Comparison of ENCODE assay signal across 8 cellular contexts in genomic region chr3:4491873-4492239, GRCh38. TPM values are rescaled to one million over a fixed set of nuclear protein-coding genes. Genes with fewer than 3 reads are reported as not detected.
DNase-seq lines count a peak whose midpoint lies in the region; ATAC-seq and TF ChIP-seq lines count a peak whose summit lies in the region.

No MANE protein-coding gene starts in this region.

- no peak for ATAC-seq in IMR-90 (ENCODE audit: low read depth)

- POLR2A ChIA-PET in IMR-90 (lab: Charles Lee; ENCODE audit: unreplicated experiment), result no interaction called here

- H3K27me3 ChIP-seq in ACC112 (ENCODE audit: insufficient read depth, low read length), result no peaks in the 10 kb centered on the region
- no peaks in the 10 kb centered on the region for H3K27me3 ChIP-seq in IMR-90 (ENCODE audit: control insufficient read depth, insufficient read depth, low read length)
- no peaks in the 10 kb centered on the region for H3K27me3 ChIP-seq in muscle layer of colon (ENCODE audit: control insufficient read depth in 1 of 2, insufficient read depth in 2 of 2, low read length in 2 of 2)

- H2AFZ ChIP-seq in ACC112 (ENCODE audit: low read length, unreplicated experiment) (peak overlapping the region; percentile 92), IMR-90 (replicated peaks; ENCODE audit: low read length, poor library complexity) (peak overlapping the region; percentile 96)

- H3K9me3 ChIP-seq in IMR-90 (ENCODE audit: control insufficient read depth, insufficient read depth, low read length) (no peaks in the 10 kb centered on the region), muscle layer of colon (ENCODE audit: low read length) (no peaks in the 10 kb centered on the region)

- no peak overlapping the region for H3K18ac ChIP-seq in IMR-90 (ENCODE audit: low read depth, low read length)

- H2BK15ac ChIP-seq in IMR-90 (ENCODE audit: low read depth, low read length), result no peak overlapping the region

- no TSS peak for BruUV-seq in IMR-90 (replicated peaks; lab: Mats Ljungman, UMichigan)

- H2AK9ac ChIP-seq in IMR-90 (replicated peaks; ENCODE audit: low read depth, low read length, poor library complexity), result no peak overlapping the region

- H3K56ac ChIP-seq in IMR-90 (ENCODE audit: extremely low read depth, insufficient read depth, low read length), result no peak overlapping the region

- H2AK5ac ChIP-seq in IMR-90 (ENCODE audit: low read depth, low read length), result no peak overlapping the region

- WGBS in IMR-90 (ENCODE audit: extremely low coverage in 2 of 2, insufficient read length in 1 of 2), 2 experiments, result 50% methylated on average over 1 of the region's 7 CpGs; no CpG with 5 or more reads in 1 of the 2 experiments

- no peak overlapping the region for H3K14ac ChIP-seq in IMR-90 (replicated peaks; ENCODE audit: low read depth, low read length)

- TF ChIP-seq POLR2A in IMR-90 (IDR thresholded peaks at IDR 0.05; ENCODE audit: low read depth, low read length), result no peak

- H3K23ac ChIP-seq in IMR-90 (ENCODE audit: low read depth, low read length), result peak overlapping the region; percentile 75; the same call in 1 of the 2 replicates

- peak overlapping the region; percentile 72 for H3K4me2 ChIP-seq in IMR-90 (ENCODE audit: low read depth, low read length)

- no peak overlapping the region for H4K8ac ChIP-seq in IMR-90 (ENCODE audit: low read depth in 2 of 2, low read length in 2 of 2)

- in situ Hi-C loops in IMR-90 (cut with MboI; ENCODE audit: low sequenced_read_pairs), result no loop called here

- H3K9me1 ChIP-seq in IMR-90 (ENCODE audit: insufficient read depth, low read length), result no peaks in the 10 kb centered on the region; the same call in 1 of the 2 replicates

- TF ChIP-seq RAD21 in IMR-90 (IDR thresholded peaks at IDR 0.05; ENCODE audit: low read length), result no peak

- H2BK120ac ChIP-seq in IMR-90 (ENCODE audit: low read depth, low read length), result no peak overlapping the region

- H3K9ac ChIP-seq in IMR-90 (ENCODE audit: low read depth, low read length), result no peak overlapping the region
- H3K9ac ChIP-seq in muscle layer of colon (ENCODE audit: low read length), result no peak overlapping the region

- H4K91ac ChIP-seq in IMR-90 (ENCODE audit: insufficient read depth, low read depth, low read length), result no peak overlapping the region

- H3K4me1 ChIP-seq in ACC112 (ENCODE audit: control insufficient read depth, insufficient read depth, low read length, unreplicated experiment) (peaks cover 8% of the 10 kb centered on the region), IMR-90 (ENCODE audit: control insufficient read depth, insufficient read depth, low read length) (no peaks in the 10 kb centered on the region; the same call in 1 of the 2 replicates), muscle layer of colon (ENCODE audit: insufficient read depth, low read length) (peaks cover 25% of the 10 kb centered on the region)

- H3K4me3 ChIP-seq in ACC112 (ENCODE audit: low read depth, low read length) (peak overlapping the region; percentile 93), IMR-90 (ENCODE audit: insufficient read depth, low read depth, low read length) (peak overlapping the region; percentile 62), muscle layer of colon (ENCODE audit: low read depth in 1 of 2, low read length in 2 of 2) (peak overlapping the region; percentile 63 to 89)

- CTCF ChIA-PET in IMR-90 (lab: Yijun Ruan, JAX), result interaction anchor here (0.7 kb wide), 1 partner anchor 141 kb away, joined by 3 read pairs; no protein-coding TSS in a partner anchor

- H3K4ac ChIP-seq in IMR-90 (ENCODE audit: low read depth, low read length), result no peak overlapping the region

- H2BK5ac ChIP-seq in IMR-90 (ENCODE audit: low read depth, low read length, poor library complexity, severe bottlenecking), result no peak overlapping the region

- intact Hi-C loops in IMR-90 (cut with micrococcal nuclease), result loop anchor here (2.0 to 5.0 kb wide), 2 partner anchors 25 to 185 kb away; partner anchors contain the start of gene SUMF1

- no peak for DNase-seq in IMR-90
- DNase-seq in caudate nucleus (lab: John Stamatoyannopoulos, UW), result no peak
- DNase-seq in GF-D8 (lab: John Stamatoyannopoulos, UW), result no peak
- DNase-seq in epidermal melanocyte (ENCODE audit: insufficient read length, low spot score), result no peak
- no peak for DNase-seq in kidney tubule cell (ENCODE audit: low spot score)
- DNase-seq in medulla oblongata (ENCODE audit: extremely low spot score), result no peak

- TF ChIP-seq CTCF in IMR-90 (conservative IDR thresholded peaks at IDR 0.05; ENCODE audit: low read depth, low read length), result no peak

- no peaks in the 10 kb centered on the region for H4K20me1 ChIP-seq in IMR-90 (ENCODE audit: insufficient read depth, low read length)

- no peak overlapping the region for H2BK20ac ChIP-seq in IMR-90 (ENCODE audit: low read depth, low read length)

- H3K27ac ChIP-seq in ACC112 (ENCODE audit: low read depth, low read length) (no peak overlapping the region), IMR-90 (ENCODE audit: insufficient read depth, low read length) (no peak overlapping the region), caudate nucleus (ENCODE audit: low read depth, low read length) (peak overlapping the region; percentile 77), muscle layer of colon (ENCODE audit: low read depth, low read length) (no peak overlapping the region)

- dilution Hi-C loops in IMR-90 (cut with HindIII; ENCODE audit: low sequenced_read_pairs, unreplicated experiment), result no loop called here

- H3K36me3 ChIP-seq in ACC112 (ENCODE audit: insufficient read depth, low read length) (no peaks in the 10 kb centered on the region), IMR-90 (ENCODE audit: control insufficient read depth, insufficient read depth, low read length) (no peaks in the 10 kb centered on the region), muscle layer of colon (ENCODE audit: insufficient read depth, low read length) (no peaks in the 10 kb centered on the region)

- H4K5ac ChIP-seq in IMR-90 (ENCODE audit: low read depth, low read length), result no peak overlapping the region

- H3K79me1 ChIP-seq in IMR-90 (ENCODE audit: low read depth in 1 of 2, low read length in 2 of 2), result no peaks in the 10 kb centered on the region

- no peaks in the 10 kb centered on the region for H3K79me2 ChIP-seq in ACC112 (ENCODE audit: control insufficient read depth, insufficient read depth, low read length, unreplicated experiment)

TF ChIP-seq in IMR-90, 13 proteins besides CTCF, POLR2A, EP300 and RAD21:
- TF ChIP-seq SMC3 (IDR thresholded peaks at IDR 0.05; ENCODE audit: low read depth, low read length) (no peak), MAFK (IDR thresholded peaks at IDR 0.05; ENCODE audit: low read depth, low read length) (no peak), RFX5 (IDR thresholded peaks at IDR 0.05; ENCODE audit: low read depth, low read length) (no peak), MXI1 (IDR thresholded peaks at IDR 0.05; ENCODE audit: borderline replicate concordance, low read depth, low read length) (no peak), RCOR1 (IDR thresholded peaks at IDR 0.05; ENCODE audit: insufficient replicate concordance, low read length) (no peak), FOS (IDR thresholded peaks at IDR 0.05; ENCODE audit: low read depth, low read length) (no peak), BHLHE40 (IDR thresholded peaks at IDR 0.05; ENCODE audit: low read depth, low read length) (no peak), ELK1 (IDR thresholded peaks at IDR 0.05; ENCODE audit: borderline replicate concordance, low read depth, low read length) (no peak), USF2 (IDR thresholded peaks at IDR 0.05; ENCODE audit: low read depth, low read length) (no peak), CEBPB (IDR thresholded peaks at IDR 0.05; ENCODE audit: low read depth, low read length) (no peak), MAZ (IDR thresholded peaks at IDR 0.05; ENCODE audit: borderline replicate concordance, low read depth, low read length) (no peak), NFE2L2 (IDR thresholded peaks at IDR 0.05; ENCODE audit: low read depth, low read length) (no peak), CHD1 (IDR thresholded peaks at IDR 0.05; ENCODE audit: low read depth, low read length) (no peak)

RNA-seq across cellular contexts. Expression of gene ITPR1, which starts 1.3 kb away (rescaled TPM):
- 5.7 and 5.8 TPM in 2 replicates for total RNA-seq in IMR-90 (2012; rRNA removed)
- 1.4 and 1.8 TPM in 2 replicates for polyA plus RNA-seq in IMR-90 (2012; rRNA removed)
- 0.41 and 0.57 TPM in 2 replicates for polyA plus RNA-seq in IMR-90 (2012; cell fraction: cytosol; rRNA removed)
- 0.65 and 2.1 TPM in 2 replicates for polyA plus RNA-seq in IMR-90 (2012; cell fraction: nucleus; rRNA removed; ENCODE audit: low replicate concordance)

RNA-seq across cellular contexts. Expression of gene SUMF1, which starts 24.8 kb away (rescaled TPM):
- total RNA-seq in IMR-90 (2012; rRNA removed), result 25.0 and 26.3 TPM in 2 replicates
- polyA plus RNA-seq in IMR-90 (2012; rRNA removed), result 30.0 and 38.4 TPM in 2 replicates
- polyA plus RNA-seq in IMR-90 (2012; cell fraction: cytosol; rRNA removed), result 23.3 and 33.8 TPM in 2 replicates
- 11.4 and 14.4 TPM in 2 replicates for polyA plus RNA-seq in IMR-90 (2012; cell fraction: nucleus; rRNA removed; ENCODE audit: low replicate concordance)
